8 cellular contexts compared by ENCODE assay signal in genomic region chrX:40152706-40153334, GRCh38. TPM values are rescaled to one million over a fixed set of nuclear protein-coding genes. Genes with fewer than 3 reads are reported as not detected.
DNase-seq lines count a peak whose midpoint lies in the region; ATAC-seq and TF ChIP-seq lines count a peak whose summit lies in the region.

No MANE protein-coding gene starts in this region.

- no peaks in the 10 kb centered on the region for H3K9me3 ChIP-seq in CD8-positive, alpha-beta T cell (ENCODE audit: low read length)
- no peaks in the 10 kb centered on the region for H3K9me3 ChIP-seq in heart left ventricle

- no peaks in the 10 kb centered on the region for H3K9me3 Mint-ChIP-seq in CD8-positive, alpha-beta T cell
- H3K9me3 Mint-ChIP-seq in activated T-helper 17 cell treated with anti-CD3 and anti-CD28 coated beads, Interleukin-2, amount 50 U/mL, for 72 hours = no peaks in the 10 kb centered on the region

- H3K27me3 Mint-ChIP-seq in CD8-positive, alpha-beta T cell (ENCODE audit: low read depth) = no peaks in the 10 kb centered on the region
- no peaks in the 10 kb centered on the region for H3K27me3 Mint-ChIP-seq in activated T-helper 17 cell treated with anti-CD3 and anti-CD28 coated beads, Interleukin-2, amount 50 U/mL, for 72 hours

- intact Hi-C loops in CD8-positive, alpha-beta T cell (cut with DNase I, micrococcal nuclease) = loop anchor here (2.0 to 10.0 kb wide), 6 partner anchors 16 to 418 kb away; no protein-coding TSS in a partner anchor
- intact Hi-C loops in heart left ventricle (cut with DNase I) = loop anchor here in 8 of 10 donors (1.0 to 10.0 kb wide), 9 partner anchors 46 to 418 kb away; no protein-coding TSS in a partner anchor
- intact Hi-C loops in posterior cingulate gyrus (cut with DNase I) = loop anchor here (2.0 to 10.0 kb wide), 2 partner anchors 44 to 138 kb away; no protein-coding TSS in a partner anchor

- CTCF ChIA-PET in CD8-positive, alpha-beta T cell (lab: Charles Lee) = interaction anchor here (0.7 to 2.0 kb wide), 6 partner anchors 16 to 421 kb away, joined by 3 to 7 read pairs (median 5); partner anchors contain the start of gene BCOR

- no peaks in the 10 kb centered on the region for H3K36me3 ChIP-seq in CD8-positive, alpha-beta T cell (ENCODE audit: insufficient read depth, low read length)
- no peaks in the 10 kb centered on the region for H3K36me3 ChIP-seq in heart left ventricle

- no peaks in the 10 kb centered on the region for H3K36me3 Mint-ChIP-seq in CD8-positive, alpha-beta T cell
- H3K36me3 Mint-ChIP-seq in activated T-helper 17 cell treated with anti-CD3 and anti-CD28 coated beads, Interleukin-2, amount 50 U/mL, for 72 hours (ENCODE audit: low read depth) = no peaks in the 10 kb centered on the region

- H3K4me3 ChIP-seq in CD8-positive, alpha-beta T cell (ENCODE audit: low read depth, low read length) = peak overlapping the region; percentile 45
- peak overlapping the region; percentile 33 for H3K4me3 ChIP-seq in HFF-Myc (replicated peaks; ENCODE audit: low read depth, low read length)
- peak overlapping the region; percentile 21 to 63 (median 50) for H3K4me3 ChIP-seq in heart left ventricle

- H3K4me3 Mint-ChIP-seq in CD8-positive, alpha-beta T cell = peak overlapping the region; percentile 81
- H3K4me3 Mint-ChIP-seq in activated T-helper 17 cell treated with anti-CD3 and anti-CD28 coated beads, Interleukin-2, amount 50 U/mL, for 72 hours = peak overlapping the region; percentile 75

- no peak overlapping the region for H3K27ac Mint-ChIP-seq in CD8-positive, alpha-beta T cell
- H3K27ac Mint-ChIP-seq in activated T-helper 17 cell treated with anti-CD3 and anti-CD28 coated beads, Interleukin-2, amount 50 U/mL, for 72 hours = no peak overlapping the region

- 1 to 8% (median 4%) methylated on average over 25 to 50 of the region's 50 CpGs for WGBS in heart left ventricle, 4 donors

- no peak for TF ChIP-seq POLR2A in heart left ventricle (IDR thresholded peaks at IDR 0.05)

- no peak for ATAC-seq in CD8-positive, alpha-beta T cell
- ATAC-seq in activated T-helper 17 cell treated with anti-CD3 and anti-CD28 coated beads, Interleukin-2, amount 50 U/mL, for 72 hours (replicated peaks) = peak; percentile 34
- ATAC-seq in heart left ventricle = peak; percentile 29 to 64 (median 60)
- no peak for ATAC-seq in GM18867 (IDR thresholded peaks at IDR 0.05; ENCODE audit: unreplicated experiment)
- no peak for ATAC-seq in HG02840 (IDR thresholded peaks at IDR 0.05; ENCODE audit: low FRiP score, unreplicated experiment)

- no peak for DNase-seq in CD8-positive, alpha-beta T cell
- DNase-seq in HFF-Myc (ENCODE audit: extremely low read depth, low read depth) (no peak), heart left ventricle (peak; percentile 49 to 79 (median 75)), posterior cingulate gyrus (peak in 6 of 10 donors; percentile 17 to 93 (median 78)), T1000 (lab: John Stamatoyannopoulos, UW) (no peak)

- peaks cover 20% of the 10 kb centered on the region for H3K4me1 Mint-ChIP-seq in CD8-positive, alpha-beta T cell (ENCODE audit: low read depth)
- no peaks in the 10 kb centered on the region for H3K4me1 Mint-ChIP-seq in activated T-helper 17 cell treated with anti-CD3 and anti-CD28 coated beads, Interleukin-2, amount 50 U/mL, for 72 hours

- no peaks in the 10 kb centered on the region for H3K27me3 ChIP-seq in CD8-positive, alpha-beta T cell (ENCODE audit: insufficient read depth, low read length)
- peaks cover 0 to 96% (median 0%) of the 10 kb centered on the region in 9 donors for H3K27me3 ChIP-seq in heart left ventricle

- no peaks in the 10 kb centered on the region for H3K4me1 ChIP-seq in CD8-positive, alpha-beta T cell (ENCODE audit: insufficient read depth, low read length)
- peaks cover 0 to 81% (median 33%) of the 10 kb centered on the region in 12 donors for H3K4me1 ChIP-seq in heart left ventricle

- no peak for TF ChIP-seq CTCF in CD8-positive, alpha-beta T cell (IDR thresholded peaks at IDR 0.05)
- TF ChIP-seq CTCF in HFF-Myc (IDR thresholded peaks at IDR 0.05; ENCODE audit: low read depth, low read length, missing control alignments) (no peak), heart left ventricle (IDR thresholded peaks at IDR 0.05) (peak in 1 of 12 donors; percentile 6)

- H3K27ac ChIP-seq in CD8-positive, alpha-beta T cell (ENCODE audit: low read depth, low read length) = no peak overlapping the region
- H3K27ac ChIP-seq in heart left ventricle = peak overlapping the region in 11 of 12 donors; percentile 73 to 89 (median 81)

- POLR2A ChIA-PET in CD8-positive, alpha-beta T cell (lab: Charles Lee) = interaction anchor here (0.8 to 3.5 kb wide), 8 partner anchors 15 to 95 kb away, joined by 3 to 22 read pairs (median 6); partner anchors contain the start of gene BCOR

RNA-seq across cellular contexts. Expression of gene BCOR, which starts 55.1 kb away (rescaled TPM):
- 10 to 100 TPM; 35.5 to 38.5 TPM for total RNA-seq in CD8-positive, alpha-beta T cell
- 10 to 100 TPM; 38.9 to 63.2 TPM for total RNA-seq in activated T-helper 17 cell treated with anti-CD3 and anti-CD28 coated beads, Interleukin-2, amount 50 U/mL, for 72 hours
- 10 to 100 TPM; 11.3 to 40.1 (median 19.5) TPM for total RNA-seq in heart left ventricle
- 10 to 100 TPM in 1 of 2 donors, 1 to 10 TPM in 1; 6.7 to 15.5 TPM for polyA plus RNA-seq in heart left ventricle

Comparison
In these comparisons a context has a peak if more than half of its experiments do, and no peak if none do; other contexts are left out.
1. ATAC-seq: peak in activated T-helper 17 cell treated with anti-CD3 and anti-CD28 coated beads, Interleukin-2, amount 50 U/mL, for 72 hours (single experiment) and heart left ventricle (4 of 4); none in CD8-positive, alpha-beta T cell (single experiment), GM18867 (single experiment) and HG02840 (single experiment).
2. DNase-seq: peak in heart left ventricle (5 of 5) and posterior cingulate gyrus (6 of 10); none in CD8-positive, alpha-beta T cell (0 of 7), HFF-Myc (single experiment) and T1000 (single experiment).
3. Peak in every context shown above with its lines, with median percentiles within 50 percentile points of each other: H3K4me3 ChIP-seq.